ENCODE assay signal across 26 cellular contexts in the genomic region with DNA sequence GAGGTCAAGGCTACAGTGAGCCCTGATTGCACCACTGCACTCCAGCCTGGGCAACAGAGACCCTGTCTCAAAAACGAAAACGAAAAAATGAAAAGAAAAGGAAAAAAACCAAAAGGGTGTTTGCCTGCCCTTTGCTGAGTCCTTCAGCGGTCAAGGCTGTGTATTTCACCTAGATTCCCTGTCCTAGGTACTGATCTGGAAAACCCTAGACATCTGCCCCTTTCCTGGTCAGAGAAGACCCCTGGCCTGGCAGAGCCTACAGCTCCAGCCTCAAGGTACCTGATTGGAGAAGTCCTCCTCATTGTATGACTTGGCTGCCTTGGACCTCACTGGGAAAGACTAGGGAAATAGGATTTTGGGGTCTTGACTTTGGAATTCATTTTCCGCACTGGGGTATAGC.
"Had no signal": no experiment of that assay in that cellular context is flagged by ENCODE, and none has a peak within 500 bp of the region (broad histone marks: within the 10 kb centered on the region; RNA-seq: fewer than 3 reads in every experiment).

No MANE protein-coding gene starts in this region.

- H3K36me3 ChIP-seq: neural progenitor cell, suprapubic skin, transverse colon, upper lobe of right lung, uterus had no signal

- ATAC-seq: mucosa of descending colon; natural killer cell treated with Interleukin-12 subunit alpha and Interleukin-12 subunit beta and Interleukin-15 and Interleukin-18, amount 100 ng/mL, for 72 hours; sciatic nerve; stimulated activated naive CD8-positive, alpha-beta T cell treated with anti-CD3 and anti-CD28 coated beads, Interleukin-15, amount 100 ng/mL, for 72 hours; upper lobe of right lung had no signal

- H3K9me3 ChIP-seq: mucosa of descending colon, suprapubic skin, transverse colon, upper lobe of right lung, uterus had no signal

- DNase-seq: dorsolateral prefrontal cortex; effector CD4-positive, alpha-beta T cell; hypothalamus; mucosa of descending colon; naive B cell; stimulated activated CD4-positive, alpha-beta T cell treated with anti-CD3 and anti-CD28 coated beads, Interleukin-12 subunit alpha, Interleukin-12 subunit beta, amount 100 ng/mL, for 4 hours; stimulated activated CD4-positive, alpha-beta T cell treated with anti-CD3 and anti-CD28 coated beads, Interleukin-1b, Interleukin-23, amount 100 ng/mL, for 48 hours; stimulated activated CD4-positive, alpha-beta T cell treated with anti-CD3 and anti-CD28 coated beads, Interleukin-4, amount 100 ng/mL, for 1 hour; stimulated activated CD8-positive, alpha-beta memory T cell treated with anti-CD3 and anti-CD28 coated beads, Interleukin-4, amount 100 ng/mL, for 48 hours; stimulated activated naive CD4-positive, alpha-beta T cell; stimulated activated naive CD8-positive, alpha-beta T cell treated with anti-CD3 and anti-CD28 coated beads, Interleukin-15, amount 100 ng/mL, for 72 hours; transverse colon; upper lobe of right lung; uterus had no signal

- H3K79me2 ChIP-seq: parathyroid adenoma had no signal

- H3K27me3 ChIP-seq: dorsolateral prefrontal cortex, neural progenitor cell, suprapubic skin, transverse colon, upper lobe of right lung, uterus had no signal

- H3K27ac Mint-ChIP-seq: memory B cell; mesothelial cell of epicardium; natural killer cell treated with Interleukin-12 subunit alpha and Interleukin-12 subunit beta and Interleukin-15 and Interleukin-18, amount 100 ng/mL, for 72 hours; neural progenitor cell; progenitor cell of endocrine pancreas had no signal

- H3K36me3 Mint-ChIP-seq: memory B cell; mesothelial cell of epicardium; naive B cell; natural killer cell treated with Interleukin-12 subunit alpha and Interleukin-12 subunit beta and Interleukin-15 and Interleukin-18, amount 100 ng/mL, for 72 hours; neural progenitor cell had no signal

- H2AFZ ChIP-seq: neural progenitor cell, parathyroid adenoma had no signal

- H3K9me3 Mint-ChIP-seq: memory B cell; mesothelial cell of epicardium; naive B cell; natural killer cell treated with Interleukin-12 subunit alpha and Interleukin-12 subunit beta and Interleukin-15 and Interleukin-18, amount 100 ng/mL, for 72 hours; neural progenitor cell; stimulated activated naive CD8-positive, alpha-beta T cell treated with anti-CD3 and anti-CD28 coated beads, Interleukin-15, amount 100 ng/mL, for 72 hours had no signal

- H3K9ac ChIP-seq: neural progenitor cell, parathyroid adenoma had no signal

- H3K27ac ChIP-seq: neural progenitor cell, parathyroid adenoma, suprapubic skin, transverse colon, upper lobe of right lung, uterus had no signal

- H3K4me2 ChIP-seq: neural progenitor cell, smooth muscle cell had no signal

- H3K4me3 Mint-ChIP-seq: memory B cell; mesothelial cell of epicardium; naive B cell; natural killer cell treated with Interleukin-12 subunit alpha and Interleukin-12 subunit beta and Interleukin-15 and Interleukin-18, amount 100 ng/mL, for 72 hours; neural progenitor cell; stimulated activated naive CD8-positive, alpha-beta T cell treated with anti-CD3 and anti-CD28 coated beads, Interleukin-15, amount 100 ng/mL, for 72 hours had no signal

- FAIRE-seq: frontal cortex, keratinocyte had no signal

- H3K4me1 ChIP-seq: neural progenitor cell, parathyroid adenoma, suprapubic skin, transverse colon, uterus had no signal

- H3K27me3 Mint-ChIP-seq: stimulated activated naive CD8-positive, alpha-beta T cell treated with anti-CD3 and anti-CD28 coated beads, Interleukin-15, amount 100 ng/mL, for 72 hours had no signal

- H3K4me3 ChIP-seq: lung, mucosa of descending colon, neural progenitor cell, smooth muscle cell, suprapubic skin, transverse colon, upper lobe of right lung, uterus had no signal
